17 cellular contexts compared by ENCODE assay signal in the genomic region with DNA sequence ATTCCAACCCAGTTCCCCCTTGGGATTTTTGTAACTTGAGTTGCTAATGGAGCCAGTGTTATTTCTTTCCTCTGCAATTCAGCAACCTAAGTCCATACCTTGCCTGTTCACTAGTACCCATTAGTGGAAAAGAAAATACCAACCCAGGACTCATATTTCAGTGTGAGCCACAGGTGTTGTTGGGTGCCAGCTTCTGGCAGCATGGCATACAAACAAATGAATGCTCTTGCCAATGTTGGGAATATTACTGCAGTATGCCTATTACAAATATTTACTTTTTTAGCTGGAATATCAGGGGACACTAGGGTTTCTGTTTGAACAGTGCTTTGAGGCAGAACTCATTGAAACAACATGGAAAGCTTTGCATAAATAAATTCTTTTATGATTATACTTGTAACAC.
DNase-seq lines count a peak whose midpoint lies in the region; ATAC-seq and TF ChIP-seq lines count a peak whose summit lies in the region.
"Had no signal": no experiment of that assay in that cellular context is flagged by ENCODE, and none has a peak within 500 bp of the region (broad histone marks: within the 10 kb centered on the region; RNA-seq: fewer than 3 reads in every experiment).

No MANE protein-coding gene starts in this region.

- intact Hi-C loops in lower leg skin (cut with DNase I; ENCODE audit: low total_unique reads): no loop called here

- H3K4me3 ChIP-seq in lower leg skin (ENCODE audit: low read depth, poor library complexity, severe bottlenecking): no peak overlapping the region
- no peak overlapping the region for H3K4me3 ChIP-seq in suprapubic skin
- H3K4me3 ChIP-seq: HAP-1 had no signal

- no peak for TF ChIP-seq EP300 in suprapubic skin (IDR thresholded peaks at IDR 0.05)

- no peak for TF ChIP-seq POLR2A in lower leg skin (IDR thresholded peaks at IDR 0.05)
- no peak for TF ChIP-seq POLR2A in suprapubic skin (IDR thresholded peaks at IDR 0.05)

- H3K36me3 ChIP-seq in suprapubic skin: no peaks in the 10 kb centered on the region
- H3K36me3 ChIP-seq: HAP-1 had no signal

- no peaks in the 10 kb centered on the region for H3K9me3 ChIP-seq in suprapubic skin
- H3K9me3 ChIP-seq: HAP-1 had no signal

- no peaks in the 10 kb centered on the region for H3K27me3 ChIP-seq in suprapubic skin

- ATAC-seq in omental fat pad (ENCODE audit: low FRiP score): no peak
- ATAC-seq in GM21717 (IDR thresholded peaks at IDR 0.05; ENCODE audit: unreplicated experiment): no peak

- TF ChIP-seq CTCF in lower leg skin (IDR thresholded peaks at IDR 0.05): no peak
- no peak for TF ChIP-seq CTCF in omental fat pad (IDR thresholded peaks at IDR 0.05)
- no peak for TF ChIP-seq CTCF in suprapubic skin (IDR thresholded peaks at IDR 0.05)

- DNase-seq in DMS153 (lab: John Stamatoyannopoulos, UW) (peak; percentile 81), NCI-H1105 treated with DMSO at 0.1 percent for 48 hours (lab: John Stamatoyannopoulos, UW) (peak; percentile 69), NCI-H526 (lab: John Stamatoyannopoulos, UW) (peak; percentile 21 to 45), SHP77 treated with DMSO at 0.1 percent for 48 hours (lab: John Stamatoyannopoulos, UW) (peak; percentile 61), lower leg skin (ENCODE audit: low spot score in 2 of 2) (no peak), omental fat pad (ENCODE audit: low spot score) (no peak), suprapubic skin (ENCODE audit: low spot score in 2 of 2) (no peak)
- DNase-seq: CD4-positive, CD25-positive, alpha-beta regulatory T cell; IMR-90; Kasumi-1; NCI-H1436 treated with DMSO at 0.1 percent for 48 hours; NCI-H2171 treated with DMSO at 0.1 percent for 48 hours; NCI-H524 treated with DMSO at 0.1 percent for 48 hours; SIG-M5; T-helper 2 cell had no signal

- H3K4me1 ChIP-seq in suprapubic skin: no peaks in the 10 kb centered on the region

- H3K27ac ChIP-seq in suprapubic skin: no peak overlapping the region

Comparison
In these comparisons a context has a peak if more than half of its experiments do, and no peak if none do; other contexts are left out.
1. DNase-seq: peak in DMS153 (single experiment), NCI-H1105 treated with DMSO at 0.1 percent for 48 hours (single experiment), NCI-H526 (2 of 2) and SHP77 treated with DMSO at 0.1 percent for 48 hours (single experiment); none in lower leg skin (0 of 2), omental fat pad (single experiment) and suprapubic skin (0 of 2).